ENCODE assay signal across 7 cellular contexts in the genomic region with DNA sequence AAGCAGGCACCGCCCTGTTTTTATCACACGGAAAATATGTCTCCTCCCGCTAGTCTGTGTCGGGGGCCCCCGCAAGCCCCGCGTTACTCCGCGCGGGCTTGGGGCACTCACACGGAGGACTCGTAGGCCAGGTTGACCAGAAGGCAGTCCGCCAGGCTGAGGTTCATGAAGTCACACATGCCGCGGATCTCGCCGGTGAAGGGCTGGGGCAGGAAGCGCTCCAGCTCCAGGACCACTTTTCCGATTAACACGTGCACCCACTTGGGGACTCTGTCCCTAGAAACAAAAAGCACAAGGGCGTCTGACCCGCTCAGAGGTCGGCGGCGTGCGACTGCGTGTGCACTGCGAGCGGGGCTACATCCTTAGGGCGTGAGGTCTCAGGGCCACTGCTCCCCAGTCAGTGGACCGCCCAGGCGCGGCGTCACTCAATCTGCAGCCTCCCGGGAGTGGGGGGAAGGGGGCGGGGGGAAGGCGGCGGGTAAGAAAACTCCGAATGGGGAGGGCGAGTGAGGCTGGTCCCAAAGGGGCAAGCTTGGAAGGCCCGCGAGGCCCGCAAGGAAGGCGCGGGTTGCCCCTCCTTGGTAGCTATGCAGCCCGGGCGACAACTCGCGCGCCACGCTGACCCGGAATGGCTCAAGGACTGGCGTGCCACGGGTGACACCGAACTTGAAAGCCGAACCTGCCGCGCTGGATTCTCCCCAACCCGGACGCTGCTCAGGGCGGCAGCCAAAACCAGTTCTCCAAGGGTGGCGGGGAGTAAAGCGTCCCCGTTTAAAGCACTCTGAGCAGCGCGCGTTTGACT. TPM values are rescaled to one million over a fixed set of nuclear protein-coding genes. Genes with fewer than 3 reads are reported as not detected.
A peak's percentile ranks its signal among the peaks of the same experiment; 100 is the strongest.
DNase-seq lines count a peak whose midpoint lies in the region; ATAC-seq, FAIRE-seq and TF ChIP-seq lines count a peak whose summit lies in the region.

No MANE protein-coding gene starts in this region.

- peaks cover 13% of the 10 kb centered on the region for H3F3A ChIP-seq in MM.1S (ENCODE audit: insufficient read depth, low read length)

- no peaks in the 10 kb centered on the region for H3K9me3 Mint-ChIP-seq in activated CD4-positive, alpha-beta T cell treated with anti-CD3 and anti-CD28 coated beads for 36 hours (ENCODE audit: low read depth)

- peaks cover 14% of the 10 kb centered on the region for H3K36me3 ChIP-seq in HAP-1 (replicated peaks)
- H3K36me3 ChIP-seq in MM.1S (replicated peaks; ENCODE audit: insufficient read depth, low read length): no peaks in the 10 kb centered on the region

- no peaks in the 10 kb centered on the region for H3K9me2 ChIP-seq in MM.1S (replicated peaks; ENCODE audit: insufficient read depth, low read length)

- no peaks in the 10 kb centered on the region for H3K79me2 ChIP-seq in MM.1S (ENCODE audit: low read length)

- no peaks in the 10 kb centered on the region for H3K27me3 Mint-ChIP-seq in activated CD4-positive, alpha-beta T cell treated with anti-CD3 and anti-CD28 coated beads for 36 hours

- ATAC-seq in activated CD4-positive, alpha-beta T cell treated with anti-CD3 and anti-CD28 coated beads for 36 hours: peak; percentile 77

- H3K9me3 ChIP-seq in HAP-1 (no peaks in the 10 kb centered on the region), MM.1S (replicated peaks; ENCODE audit: insufficient read depth, low read length) (no peaks in the 10 kb centered on the region)

- H3K4me3 Mint-ChIP-seq in activated CD4-positive, alpha-beta T cell treated with anti-CD3 and anti-CD28 coated beads for 36 hours: peak overlapping the region; percentile 97

- H3K4me2 ChIP-seq in MM.1S (ENCODE audit: low read depth, low read length): peak overlapping the region; percentile 80

- peak; percentile 64 for FAIRE-seq in GM12892 (lab: Jason Lieb, UNC)

- no peaks in the 10 kb centered on the region for H4K20me1 ChIP-seq in MM.1S (ENCODE audit: insufficient read depth, low read length)

- peak overlapping the region; percentile 67 for H2AFZ ChIP-seq in MM.1S (ENCODE audit: low read length)

- peaks cover 14% of the 10 kb centered on the region for H3K36me3 Mint-ChIP-seq in activated CD4-positive, alpha-beta T cell treated with anti-CD3 and anti-CD28 coated beads for 36 hours (ENCODE audit: low read depth)

- in situ Hi-C loops in HAP-1 (cut with MboI; ENCODE audit: low sequenced_read_pairs): no loop called here

- H3K4me1 ChIP-seq in HAP-1 (peaks cover 15% of the 10 kb centered on the region), MM.1S (ENCODE audit: low read length) (no peaks in the 10 kb centered on the region; the same call in 1 of the 2 replicates)

- peak overlapping the region; percentile 97 for H3K27ac Mint-ChIP-seq in activated CD4-positive, alpha-beta T cell treated with anti-CD3 and anti-CD28 coated beads for 36 hours

- intact Hi-C loops in activated CD4-positive, alpha-beta T cell treated with anti-CD3 and anti-CD28 coated beads for 36 hours (cut with DNase I, micrococcal nuclease): loop anchor here (1.0 to 2.0 kb wide), 7 partner anchors 50 to 1217 kb away; partner anchors contain the start of genes SDAD1 (in 2 of the 2), CCNG2 (in 1 of the 2), G3BP2 (in 1 of the 2) and RCHY1 (in 1 of the 2)

- H3K27me3 ChIP-seq in HAP-1 (ENCODE audit: low read depth) (no peaks in the 10 kb centered on the region), MM.1S (replicated peaks; ENCODE audit: insufficient read depth, low read length) (no peaks in the 10 kb centered on the region)

- peak; percentile 67; the same call in 1 of the 2 replicates for TF ChIP-seq POLR2A in GM12892 (IDR thresholded peaks at IDR 0.05; ENCODE audit: low read depth, low read length)

- CTCF ChIA-PET in activated CD4-positive, alpha-beta T cell treated with anti-CD3 and anti-CD28 coated beads for 36 hours (lab: Charles Lee): interaction anchor here (0.6 to 2.8 kb wide), 5 partner anchors 10 to 340 kb away, joined by 3 to 10 read pairs (median 3); no protein-coding TSS in a partner anchor

- no peak for TF ChIP-seq CTCF in MM.1S (IDR thresholded peaks at IDR 0.05; ENCODE audit: low read length)
- TF ChIP-seq CTCF in choroid plexus epithelial cell (conservative IDR thresholded peaks at IDR 0.05; ENCODE audit: low read depth, low read length): no peak

- peak overlapping the region; percentile 56; the same call in 1 of the 2 replicates for H3K27ac ChIP-seq in MM.1S (ENCODE audit: low read length)

- POLR2A ChIA-PET in activated CD4-positive, alpha-beta T cell treated with anti-CD3 and anti-CD28 coated beads for 36 hours (lab: Charles Lee): interaction anchor here (1.0 kb wide), 1 partner anchor 13 kb away, joined by 3 read pairs; no protein-coding TSS in a partner anchor

- DNase-seq in GM12892 (ENCODE audit: insufficient read length): peak; percentile 74
- DNase-seq in HAP-1 (ENCODE audit: low spot score in 2 of 2): peak; percentile 58 to 91
- DNase-seq in MM.1S: peak; percentile 82
- DNase-seq in activated CD4-positive, alpha-beta T cell treated with anti-CD3 and anti-CD28 coated beads for 36 hours: peak; percentile 86
- peak; percentile 58 for DNase-seq in choroid plexus epithelial cell (ENCODE audit: low read depth)
- DNase-seq in left kidney (ENCODE audit: low read depth, low spot score): peak; percentile 82
- DNase-seq in stimulated activated CD4-positive, alpha-beta T cell treated with anti-CD3 and anti-CD28 coated beads, Interleukin-2, amount 100 ng/mL, for 24 hours: peak; percentile 81 to 82

- peak overlapping the region; percentile 79 for H3K4me3 ChIP-seq in HAP-1
- peak overlapping the region; percentile 73 for H3K4me3 ChIP-seq in MM.1S (ENCODE audit: low read length)
- peak overlapping the region; percentile 84 for H3K4me3 ChIP-seq in choroid plexus epithelial cell (ENCODE audit: low read depth, low read length)

- H3K9ac ChIP-seq in MM.1S (ENCODE audit: low read length): peak overlapping the region; percentile 62

- H3K4me1 Mint-ChIP-seq in activated CD4-positive, alpha-beta T cell treated with anti-CD3 and anti-CD28 coated beads for 36 hours: peaks cover 7% of the 10 kb centered on the region

RNA-seq across cellular contexts. Expression of gene NAAA, which starts 0.7 kb away (rescaled TPM):
- 7.2 TPM for polyA plus RNA-seq in GM12892 (2012; ENCODE audit: missing spikeins)
- total RNA-seq in activated CD4-positive, alpha-beta T cell treated with anti-CD3 and anti-CD28 coated beads for 36 hours: 10 to 100 TPM; 21.2 to 26.8 TPM

RNA-seq across cellular contexts. Expression of gene PPEF2, which starts 37.8 kb away (rescaled TPM):
- polyA plus RNA-seq in GM12892 (2012; ENCODE audit: missing spikeins): not detected
- under 1 TPM; 0.09 to 0.14 TPM for total RNA-seq in activated CD4-positive, alpha-beta T cell treated with anti-CD3 and anti-CD28 coated beads for 36 hours

RNA-seq across cellular contexts. Expression of gene SDAD1, which starts 50.7 kb away (rescaled TPM):
- 23.3 TPM for polyA plus RNA-seq in GM12892 (2012; ENCODE audit: missing spikeins)
- 10 to 100 TPM; 49.1 to 56.6 TPM for total RNA-seq in activated CD4-positive, alpha-beta T cell treated with anti-CD3 and anti-CD28 coated beads for 36 hours

Comparison
In these comparisons a context has a peak if more than half of its experiments do, and no peak if none do; other contexts are left out.
1. Peak in every context shown above with its lines: DNase-seq, ATAC-seq, H3K4me3 ChIP-seq and H3K27ac ChIP-seq.